ENCODE assay signal across 1 cellular context in the genomic region with DNA sequence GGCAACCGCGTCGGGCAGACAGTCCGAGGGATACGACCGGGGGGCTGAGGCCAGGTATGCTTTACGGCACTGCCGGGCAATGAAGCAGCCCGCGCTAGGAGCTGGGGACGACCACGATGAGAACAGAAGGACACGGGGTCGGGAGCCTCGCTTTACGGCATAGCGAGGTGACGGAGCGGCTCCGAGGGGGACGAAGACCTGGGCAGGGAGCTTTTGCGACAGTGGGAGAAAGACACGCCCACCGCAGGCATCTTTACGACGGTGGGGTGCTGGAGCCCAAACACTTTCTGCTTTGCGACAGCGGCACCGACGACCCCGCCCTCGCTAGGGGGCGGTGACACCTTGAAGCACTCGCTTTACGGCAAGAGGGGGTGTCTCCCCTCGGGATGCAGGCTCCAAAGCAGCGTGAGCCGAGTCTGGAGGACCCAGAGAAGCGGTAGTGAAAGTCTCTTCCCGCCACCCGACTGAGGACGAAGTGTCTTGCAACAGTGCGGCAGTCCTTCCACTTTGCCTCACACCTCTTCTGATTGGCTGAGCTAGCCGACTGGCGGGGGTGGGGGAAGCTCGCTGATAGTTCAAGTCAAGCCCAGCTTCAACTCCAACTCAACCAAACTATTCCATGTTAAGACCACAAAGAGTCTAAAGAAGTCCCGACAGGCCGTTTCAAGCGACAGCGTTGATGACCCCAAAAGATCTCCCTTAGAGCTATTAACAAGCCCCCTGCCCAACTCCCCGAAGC.
A peak's percentile ranks its signal among the peaks of the same experiment; 100 is the strongest.
TF ChIP-seq lines count a peak whose summit lies in the region.

No MANE protein-coding gene starts in this region.

TF ChIP-seq in H1, 55 proteins besides CTCF, POLR2A, EP300 and RAD21:
- TF ChIP-seq TCF12 (IDR thresholded peaks at IDR 0.05; ENCODE audit: low read depth, low read length) (no peak), ZNF274 (IDR thresholded peaks at IDR 0.05; ENCODE audit: borderline replicate concordance, extremely low read depth, low read length) (no peak), PHF8 (conservative IDR thresholded peaks at IDR 0.05; ENCODE audit: low read depth, low read length) (peak; percentile 44; the same call in 1 of the 2 replicates), HDAC6 (IDR thresholded peaks at IDR 0.05; ENCODE audit: low read depth, low read length) (no peak), EZH2 (IDR thresholded peaks at IDR 0.05; ENCODE audit: low read depth, low read length, severe bottlenecking) (no peak), EGR1 (IDR thresholded peaks at IDR 0.05; ENCODE audit: borderline replicate concordance, low read depth, low read length) (no peak), GABPA (IDR thresholded peaks at IDR 0.05; ENCODE audit: borderline replicate concordance, insufficient read depth, low read length) (no peak), MAX (IDR thresholded peaks at IDR 0.05) (no peak), FOSL1 (IDR thresholded peaks at IDR 0.05; ENCODE audit: insufficient read depth, low read depth, low read length) (no peak), SRF (IDR thresholded peaks at IDR 0.05; ENCODE audit: low read depth, low read length) (no peak), SP1 (IDR thresholded peaks at IDR 0.05; ENCODE audit: low read depth, low read length) (no peak; the same call in 1 of the 2 replicates), POU5F1 (IDR thresholded peaks at IDR 0.05; ENCODE audit: low read depth, low read length) (no peak), HDAC2 (IDR thresholded peaks at IDR 0.05; ENCODE audit: borderline replicate concordance in 1 of 2, low read depth in 2 of 2, low read length in 2 of 2) (peak in 1 of 2 experiments; percentile 55; a peak in 1 of 4 replicates), SP2 (IDR thresholded peaks at IDR 0.05; ENCODE audit: low read length) (no peak), BRCA1 (IDR thresholded peaks at IDR 0.05; ENCODE audit: low read depth, low read length) (no peak), KDM5A (IDR thresholded peaks at IDR 0.05; ENCODE audit: low read length) (no peak; the same call in 1 of the 2 replicates), ATF2 (IDR thresholded peaks at IDR 0.05; ENCODE audit: low read length) (0 out of 2 replicates have a peak, but pooled peaks have one; percentile 41), BCL11A (IDR thresholded peaks at IDR 0.05; ENCODE audit: low read depth in 2 of 2, low read length in 2 of 2) (no peak), NANOG (IDR thresholded peaks at IDR 0.05; ENCODE audit: insufficient read depth, low read depth, low read length, poor library complexity, severe bottlenecking) (no peak), JUND (IDR thresholded peaks at IDR 0.05; ENCODE audit: low read length) (no peak), CEBPB (IDR thresholded peaks at IDR 0.05; ENCODE audit: low read depth, low read length) (no peak), SIRT6 (IDR thresholded peaks at IDR 0.05; ENCODE audit: low read length) (no peak), TBP (IDR thresholded peaks at IDR 0.05; ENCODE audit: low read depth, low read length) (peak; percentile 63; the same call in 1 of the 2 replicates), CTBP2 (IDR thresholded peaks at IDR 0.05; ENCODE audit: borderline replicate concordance, insufficient read depth, insufficient read length, low read length) (no peak), TEAD4 (IDR thresholded peaks at IDR 0.05; ENCODE audit: low read depth, low read length) (no peak), ASH2L (IDR thresholded peaks at IDR 0.05; ENCODE audit: low read length) (peak; percentile 31), CBX5 (IDR thresholded peaks at IDR 0.05; ENCODE audit: low read depth, low read length) (no peak), CHD2 (IDR thresholded peaks at IDR 0.05; ENCODE audit: low read length) (0 out of 2 replicates have a peak, but pooled peaks have one; percentile 6), RBBP5 (IDR thresholded peaks at IDR 0.05; ENCODE audit: borderline replicate concordance, low read depth, low read length) (no peak), SP4 (IDR thresholded peaks at IDR 0.05; ENCODE audit: low read length) (no peak), KDM1A (IDR thresholded peaks at IDR 0.05; ENCODE audit: borderline replicate concordance, low read length) (no peak), NRF1 (IDR thresholded peaks at IDR 0.05; ENCODE audit: low read depth, low read length) (no peak), SIX5 (IDR thresholded peaks at IDR 0.05; ENCODE audit: low read depth, low read length) (no peak; the same call in 1 of the 2 replicates), CBX8 (IDR thresholded peaks at IDR 0.05; ENCODE audit: borderline replicate concordance, low read depth, low read length) (no peak), SAP30 (IDR thresholded peaks at IDR 0.05; ENCODE audit: insufficient read depth, insufficient replicate concordance, low read length) (peak; percentile 69), POLR2AphosphoS5 (IDR thresholded peaks at IDR 0.05; ENCODE audit: low read depth, low read length) (peak; percentile 88), KDM4A (IDR thresholded peaks at IDR 0.05; ENCODE audit: low read depth, low read length, severe bottlenecking) (peak; percentile 25), YY1 (IDR thresholded peaks at IDR 0.05; ENCODE audit: low read depth, low read length) (no peak), RNF2 (IDR thresholded peaks at IDR 0.05; ENCODE audit: borderline replicate concordance, low read depth, low read length, missing control alignments, poor library complexity, severe bottlenecking) (no peak), GTF2F1 (IDR thresholded peaks at IDR 0.05; ENCODE audit: borderline replicate concordance, low read depth, low read length) (no peak), CREB1 (IDR thresholded peaks at IDR 0.05) (peak; percentile 82), TAF1 (IDR thresholded peaks at IDR 0.05; ENCODE audit: low read depth, low read length) (peak; percentile 65; the same call in 1 of the 2 replicates), SIN3A (conservative IDR thresholded peaks at IDR 0.05 in 1 of 2, IDR thresholded peaks at IDR 0.05 in 1 of 2; ENCODE audit: low read depth in 1 of 2, low read length in 2 of 2) (peak in 1 of 2 experiments; percentile 81; a peak in 2 of 4 replicates), JUN (IDR thresholded peaks at IDR 0.05; ENCODE audit: low read depth, low read length) (no peak), CHD1 (IDR thresholded peaks at IDR 0.05; ENCODE audit: low read depth, low read length) (no peak), TAF7 (optimal IDR thresholded peaks at IDR 0.05; ENCODE audit: borderline replicate concordance, low read depth, low read length) (peak; percentile 60)
- TF ChIP-seq, protein P1, sequence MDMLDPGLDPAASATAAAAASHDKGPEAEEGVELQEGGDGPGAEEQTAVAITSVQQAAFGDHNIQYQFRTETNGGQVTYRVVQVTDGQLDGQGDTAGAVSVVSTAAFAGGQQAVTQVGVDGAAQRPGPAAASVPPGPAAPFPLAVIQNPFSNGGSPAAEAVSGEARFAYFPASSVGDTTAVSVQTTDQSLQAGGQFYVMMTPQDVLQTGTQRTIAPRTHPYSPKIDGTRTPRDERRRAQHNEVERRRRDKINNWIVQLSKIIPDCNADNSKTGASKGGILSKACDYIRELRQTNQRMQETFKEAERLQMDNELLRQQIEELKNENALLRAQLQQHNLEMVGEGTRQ (IDR thresholded peaks at IDR 0.05; ENCODE audit: low read length) = 0 out of 2 replicates have a peak, but pooled peaks have one; percentile 45
- TF ChIP-seq, protein P2, sequence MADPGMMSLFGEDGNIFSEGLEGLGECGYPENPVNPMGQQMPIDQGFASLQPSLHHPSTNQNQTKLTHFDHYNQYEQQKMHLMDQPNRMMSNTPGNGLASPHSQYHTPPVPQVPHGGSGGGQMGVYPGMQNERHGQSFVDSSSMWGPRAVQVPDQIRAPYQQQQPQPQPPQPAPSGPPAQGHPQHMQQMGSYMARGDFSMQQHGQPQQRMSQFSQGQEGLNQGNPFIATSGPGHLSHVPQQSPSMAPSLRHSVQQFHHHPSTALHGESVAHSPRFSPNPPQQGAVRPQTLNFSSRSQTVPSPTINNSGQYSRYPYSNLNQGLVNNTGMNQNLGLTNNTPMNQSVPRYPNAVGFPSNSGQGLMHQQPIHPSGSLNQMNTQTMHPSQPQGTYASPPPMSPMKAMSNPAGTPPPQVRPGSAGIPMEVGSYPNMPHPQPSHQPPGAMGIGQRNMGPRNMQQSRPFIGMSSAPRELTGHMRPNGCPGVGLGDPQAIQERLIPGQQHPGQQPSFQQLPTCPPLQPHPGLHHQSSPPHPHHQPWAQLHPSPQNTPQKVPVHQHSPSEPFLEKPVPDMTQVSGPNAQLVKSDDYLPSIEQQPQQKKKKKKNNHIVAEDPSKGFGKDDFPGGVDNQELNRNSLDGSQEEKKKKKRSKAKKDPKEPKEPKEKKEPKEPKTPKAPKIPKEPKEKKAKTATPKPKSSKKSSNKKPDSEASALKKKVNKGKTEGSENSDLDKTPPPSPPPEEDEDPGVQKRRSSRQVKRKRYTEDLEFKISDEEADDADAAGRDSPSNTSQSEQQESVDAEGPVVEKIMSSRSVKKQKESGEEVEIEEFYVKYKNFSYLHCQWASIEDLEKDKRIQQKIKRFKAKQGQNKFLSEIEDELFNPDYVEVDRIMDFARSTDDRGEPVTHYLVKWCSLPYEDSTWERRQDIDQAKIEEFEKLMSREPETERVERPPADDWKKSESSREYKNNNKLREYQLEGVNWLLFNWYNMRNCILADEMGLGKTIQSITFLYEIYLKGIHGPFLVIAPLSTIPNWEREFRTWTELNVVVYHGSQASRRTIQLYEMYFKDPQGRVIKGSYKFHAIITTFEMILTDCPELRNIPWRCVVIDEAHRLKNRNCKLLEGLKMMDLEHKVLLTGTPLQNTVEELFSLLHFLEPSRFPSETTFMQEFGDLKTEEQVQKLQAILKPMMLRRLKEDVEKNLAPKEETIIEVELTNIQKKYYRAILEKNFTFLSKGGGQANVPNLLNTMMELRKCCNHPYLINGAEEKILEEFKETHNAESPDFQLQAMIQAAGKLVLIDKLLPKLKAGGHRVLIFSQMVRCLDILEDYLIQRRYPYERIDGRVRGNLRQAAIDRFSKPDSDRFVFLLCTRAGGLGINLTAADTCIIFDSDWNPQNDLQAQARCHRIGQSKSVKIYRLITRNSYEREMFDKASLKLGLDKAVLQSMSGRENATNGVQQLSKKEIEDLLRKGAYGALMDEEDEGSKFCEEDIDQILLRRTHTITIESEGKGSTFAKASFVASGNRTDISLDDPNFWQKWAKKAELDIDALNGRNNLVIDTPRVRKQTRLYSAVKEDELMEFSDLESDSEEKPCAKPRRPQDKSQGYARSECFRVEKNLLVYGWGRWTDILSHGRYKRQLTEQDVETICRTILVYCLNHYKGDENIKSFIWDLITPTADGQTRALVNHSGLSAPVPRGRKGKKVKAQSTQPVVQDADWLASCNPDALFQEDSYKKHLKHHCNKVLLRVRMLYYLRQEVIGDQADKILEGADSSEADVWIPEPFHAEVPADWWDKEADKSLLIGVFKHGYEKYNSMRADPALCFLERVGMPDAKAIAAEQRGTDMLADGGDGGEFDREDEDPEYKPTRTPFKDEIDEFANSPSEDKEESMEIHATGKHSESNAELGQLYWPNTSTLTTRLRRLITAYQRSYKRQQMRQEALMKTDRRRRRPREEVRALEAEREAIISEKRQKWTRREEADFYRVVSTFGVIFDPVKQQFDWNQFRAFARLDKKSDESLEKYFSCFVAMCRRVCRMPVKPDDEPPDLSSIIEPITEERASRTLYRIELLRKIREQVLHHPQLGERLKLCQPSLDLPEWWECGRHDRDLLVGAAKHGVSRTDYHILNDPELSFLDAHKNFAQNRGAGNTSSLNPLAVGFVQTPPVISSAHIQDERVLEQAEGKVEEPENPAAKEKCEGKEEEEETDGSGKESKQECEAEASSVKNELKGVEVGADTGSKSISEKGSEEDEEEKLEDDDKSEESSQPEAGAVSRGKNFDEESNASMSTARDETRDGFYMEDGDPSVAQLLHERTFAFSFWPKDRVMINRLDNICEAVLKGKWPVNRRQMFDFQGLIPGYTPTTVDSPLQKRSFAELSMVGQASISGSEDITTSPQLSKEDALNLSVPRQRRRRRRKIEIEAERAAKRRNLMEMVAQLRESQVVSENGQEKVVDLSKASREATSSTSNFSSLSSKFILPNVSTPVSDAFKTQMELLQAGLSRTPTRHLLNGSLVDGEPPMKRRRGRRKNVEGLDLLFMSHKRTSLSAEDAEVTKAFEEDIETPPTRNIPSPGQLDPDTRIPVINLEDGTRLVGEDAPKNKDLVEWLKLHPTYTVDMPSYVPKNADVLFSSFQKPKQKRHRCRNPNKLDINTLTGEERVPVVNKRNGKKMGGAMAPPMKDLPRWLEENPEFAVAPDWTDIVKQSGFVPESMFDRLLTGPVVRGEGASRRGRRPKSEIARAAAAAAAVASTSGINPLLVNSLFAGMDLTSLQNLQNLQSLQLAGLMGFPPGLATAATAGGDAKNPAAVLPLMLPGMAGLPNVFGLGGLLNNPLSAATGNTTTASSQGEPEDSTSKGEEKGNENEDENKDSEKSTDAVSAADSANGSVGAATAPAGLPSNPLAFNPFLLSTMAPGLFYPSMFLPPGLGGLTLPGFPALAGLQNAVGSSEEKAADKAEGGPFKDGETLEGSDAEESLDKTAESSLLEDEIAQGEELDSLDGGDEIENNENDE (IDR thresholded peaks at IDR 0.05; ENCODE audit: insufficient replicate concordance, low read length) = no peak
- TF ChIP-seq, protein P3, sequence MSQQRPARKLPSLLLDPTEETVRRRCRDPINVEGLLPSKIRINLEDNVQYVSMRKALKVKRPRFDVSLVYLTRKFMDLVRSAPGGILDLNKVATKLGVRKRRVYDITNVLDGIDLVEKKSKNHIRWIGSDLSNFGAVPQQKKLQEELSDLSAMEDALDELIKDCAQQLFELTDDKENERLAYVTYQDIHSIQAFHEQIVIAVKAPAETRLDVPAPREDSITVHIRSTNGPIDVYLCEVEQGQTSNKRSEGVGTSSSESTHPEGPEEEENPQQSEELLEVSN (IDR thresholded peaks at IDR 0.05) = peak; percentile 26; the same call in 1 of the 2 replicates
- TF ChIP-seq, protein P4, sequence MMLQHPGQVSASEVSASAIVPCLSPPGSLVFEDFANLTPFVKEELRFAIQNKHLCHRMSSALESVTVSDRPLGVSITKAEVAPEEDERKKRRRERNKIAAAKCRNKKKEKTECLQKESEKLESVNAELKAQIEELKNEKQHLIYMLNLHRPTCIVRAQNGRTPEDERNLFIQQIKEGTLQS (IDR thresholded peaks at IDR 0.05; ENCODE audit: insufficient read depth, low read depth, low read length) = peak; percentile 93
